Comparison of ENCODE assay signal across 1 cellular context in genomic region chr2:101162561-101163330, GRCh38.
TF ChIP-seq lines count a peak whose summit lies in the region.

No MANE protein-coding gene starts in this region.

TF ChIP-seq in HepG2, 621 proteins besides CTCF, POLR2A, EP300 and RAD21:
- peak; percentile 10; the same call in 1 of the 2 replicates for TF ChIP-seq RFX1 (IDR thresholded peaks at IDR 0.05)
- peak; percentile 50 for TF ChIP-seq RFX3 (CRISPR knock-in tag; IDR thresholded peaks at IDR 0.05)
- no peak for TF ChIP-seq ZNF576 (CRISPR knock-in tag; IDR thresholded peaks at IDR 0.05)
- no peak for TF ChIP-seq ZNF34 (CRISPR knock-in tag; IDR thresholded peaks at IDR 0.05; ENCODE audit: borderline replicate concordance)
TF ChIP-seq in HepG2: peak in this region for 2.
